Comparison of ENCODE assay signal across 7 cellular contexts in the genomic region with DNA sequence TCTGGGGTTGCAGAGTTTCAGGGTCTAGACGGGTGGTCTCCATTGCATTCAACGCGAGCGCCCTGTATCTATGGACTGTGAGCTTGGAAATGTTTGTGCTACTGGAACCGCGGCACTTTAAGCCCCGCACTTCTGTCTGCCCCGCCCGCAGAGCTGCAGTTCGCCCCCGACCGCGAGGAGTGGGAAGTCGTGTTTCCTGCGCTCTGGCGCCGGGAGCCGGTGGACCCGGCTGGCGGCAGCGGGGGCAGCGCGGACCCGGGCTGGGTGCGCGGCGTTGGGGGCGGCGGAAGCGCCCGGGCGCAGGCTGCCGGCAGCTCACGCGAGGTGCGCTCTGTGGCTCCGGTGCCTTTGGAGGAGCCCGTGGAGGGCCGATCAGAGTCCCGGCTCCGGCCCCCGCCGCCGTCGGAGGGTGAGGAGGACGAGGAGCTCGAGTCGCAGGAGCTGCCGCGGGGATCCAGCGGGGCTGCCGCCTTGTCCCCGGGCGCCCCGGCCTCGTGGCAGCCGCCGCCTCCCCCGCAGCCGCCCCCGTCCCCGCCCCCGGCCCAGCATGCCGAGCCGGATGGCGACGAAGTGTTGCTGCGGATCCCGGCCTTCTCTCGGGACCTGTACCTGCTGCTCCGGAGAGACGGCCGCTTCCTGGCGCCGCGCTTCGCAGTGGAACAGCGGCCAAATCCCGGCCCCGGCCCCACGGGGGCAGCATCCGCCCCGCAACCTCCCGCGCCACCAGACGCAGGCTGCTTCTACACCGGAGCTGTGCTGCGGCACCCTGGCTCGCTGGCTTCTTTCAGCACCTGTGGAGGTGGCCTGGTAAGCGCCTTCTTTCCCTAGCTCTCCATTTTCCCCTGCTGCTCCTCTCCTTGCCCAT. TPM values are rescaled to one million over a fixed set of nuclear protein-coding genes. Genes with fewer than 3 reads are reported as not detected.
DNase-seq lines count a peak whose midpoint lies in the region; ATAC-seq and TF ChIP-seq lines count a peak whose summit lies in the region.

No MANE protein-coding gene starts in this region.

- in situ Hi-C loops in GM13977 (cut with MboI; ENCODE audit: low pct_unique_long_range_greater_than_20kb, low sequenced_read_pairs, unreplicated experiment), result no loop called here

- TF ChIP-seq CTCF in GM13977 (IDR thresholded peaks at IDR 0.05; ENCODE audit: extremely low read depth, insufficient read depth, missing control alignments) (peak; percentile 35), fibroblast of villous mesenchyme (IDR thresholded peaks at IDR 0.05; ENCODE audit: insufficient read depth, low read depth, low read length) (peak; percentile 40), omental fat pad (IDR thresholded peaks at IDR 0.05) (no peak)

- ATAC-seq in HG03039 (IDR thresholded peaks at IDR 0.05; ENCODE audit: unreplicated experiment) (peak; percentile 39), omental fat pad (ENCODE audit: low FRiP score) (peak; percentile 59), GM19328 (IDR thresholded peaks at IDR 0.05; ENCODE audit: unreplicated experiment) (no peak)

- DNase-seq in GM13977 (ENCODE audit: low spot score) (peak; percentile 49), T1000 (lab: John Stamatoyannopoulos, UW) (peak; percentile 19), fibroblast of villous mesenchyme (ENCODE audit: low read depth) (peak; percentile 47), omental fat pad (ENCODE audit: low spot score) (no peak), NCI-H128 (lab: John Stamatoyannopoulos, UW; ENCODE audit: unreplicated experiment) (no peak)

- H3K4me3 ChIP-seq in fibroblast of villous mesenchyme (ENCODE audit: low read depth, low read length), result peak overlapping the region; percentile 79

RNA-seq across cellular contexts. Expression of a gene that starts 1.1 kb away (rescaled TPM):
- total RNA-seq in fibroblast of villous mesenchyme (8.7 and 9.5 TPM in 2 replicates), omental fat pad (under 1 TPM in 1 of 4 donors, not detected in 3; 0.19 TPM)

Comparison
In these comparisons a context has a peak if more than half of its experiments do, and no peak if none do; other contexts are left out.
1. DNase-seq: peak in GM13977 (single experiment), T1000 (single experiment) and fibroblast of villous mesenchyme (single experiment); none in omental fat pad (single experiment) and NCI-H128 (single experiment).
2. CTCF ChIP-seq: peak in GM13977 (single experiment) and fibroblast of villous mesenchyme (single experiment); none in omental fat pad (0 of 3).